Comparison of ENCODE assay signal across 1 cellular context in genomic region chr2:219404291-219404910, GRCh38.
TF ChIP-seq lines count a peak whose summit lies in the region.

No MANE protein-coding gene starts in this region.

TF ChIP-seq in GM23338, 12 proteins besides CTCF, POLR2A, EP300 and RAD21 (continued from another document):
- TF ChIP-seq EZH2phosphoT487 (IDR thresholded peaks at IDR 0.05; ENCODE audit: unreplicated experiment), result no peak
- TF ChIP-seq ZNF331 (CRISPR knock-in tag; IDR thresholded peaks at IDR 0.05; ENCODE audit: low read depth), result no peak
- no peak for TF ChIP-seq ZNF114 (CRISPR knock-in tag; IDR thresholded peaks at IDR 0.05)
- no peak for TF ChIP-seq STAT1 (IDR thresholded peaks at IDR 0.05; ENCODE audit: unreplicated experiment)
- TF ChIP-seq, protein P1, sequence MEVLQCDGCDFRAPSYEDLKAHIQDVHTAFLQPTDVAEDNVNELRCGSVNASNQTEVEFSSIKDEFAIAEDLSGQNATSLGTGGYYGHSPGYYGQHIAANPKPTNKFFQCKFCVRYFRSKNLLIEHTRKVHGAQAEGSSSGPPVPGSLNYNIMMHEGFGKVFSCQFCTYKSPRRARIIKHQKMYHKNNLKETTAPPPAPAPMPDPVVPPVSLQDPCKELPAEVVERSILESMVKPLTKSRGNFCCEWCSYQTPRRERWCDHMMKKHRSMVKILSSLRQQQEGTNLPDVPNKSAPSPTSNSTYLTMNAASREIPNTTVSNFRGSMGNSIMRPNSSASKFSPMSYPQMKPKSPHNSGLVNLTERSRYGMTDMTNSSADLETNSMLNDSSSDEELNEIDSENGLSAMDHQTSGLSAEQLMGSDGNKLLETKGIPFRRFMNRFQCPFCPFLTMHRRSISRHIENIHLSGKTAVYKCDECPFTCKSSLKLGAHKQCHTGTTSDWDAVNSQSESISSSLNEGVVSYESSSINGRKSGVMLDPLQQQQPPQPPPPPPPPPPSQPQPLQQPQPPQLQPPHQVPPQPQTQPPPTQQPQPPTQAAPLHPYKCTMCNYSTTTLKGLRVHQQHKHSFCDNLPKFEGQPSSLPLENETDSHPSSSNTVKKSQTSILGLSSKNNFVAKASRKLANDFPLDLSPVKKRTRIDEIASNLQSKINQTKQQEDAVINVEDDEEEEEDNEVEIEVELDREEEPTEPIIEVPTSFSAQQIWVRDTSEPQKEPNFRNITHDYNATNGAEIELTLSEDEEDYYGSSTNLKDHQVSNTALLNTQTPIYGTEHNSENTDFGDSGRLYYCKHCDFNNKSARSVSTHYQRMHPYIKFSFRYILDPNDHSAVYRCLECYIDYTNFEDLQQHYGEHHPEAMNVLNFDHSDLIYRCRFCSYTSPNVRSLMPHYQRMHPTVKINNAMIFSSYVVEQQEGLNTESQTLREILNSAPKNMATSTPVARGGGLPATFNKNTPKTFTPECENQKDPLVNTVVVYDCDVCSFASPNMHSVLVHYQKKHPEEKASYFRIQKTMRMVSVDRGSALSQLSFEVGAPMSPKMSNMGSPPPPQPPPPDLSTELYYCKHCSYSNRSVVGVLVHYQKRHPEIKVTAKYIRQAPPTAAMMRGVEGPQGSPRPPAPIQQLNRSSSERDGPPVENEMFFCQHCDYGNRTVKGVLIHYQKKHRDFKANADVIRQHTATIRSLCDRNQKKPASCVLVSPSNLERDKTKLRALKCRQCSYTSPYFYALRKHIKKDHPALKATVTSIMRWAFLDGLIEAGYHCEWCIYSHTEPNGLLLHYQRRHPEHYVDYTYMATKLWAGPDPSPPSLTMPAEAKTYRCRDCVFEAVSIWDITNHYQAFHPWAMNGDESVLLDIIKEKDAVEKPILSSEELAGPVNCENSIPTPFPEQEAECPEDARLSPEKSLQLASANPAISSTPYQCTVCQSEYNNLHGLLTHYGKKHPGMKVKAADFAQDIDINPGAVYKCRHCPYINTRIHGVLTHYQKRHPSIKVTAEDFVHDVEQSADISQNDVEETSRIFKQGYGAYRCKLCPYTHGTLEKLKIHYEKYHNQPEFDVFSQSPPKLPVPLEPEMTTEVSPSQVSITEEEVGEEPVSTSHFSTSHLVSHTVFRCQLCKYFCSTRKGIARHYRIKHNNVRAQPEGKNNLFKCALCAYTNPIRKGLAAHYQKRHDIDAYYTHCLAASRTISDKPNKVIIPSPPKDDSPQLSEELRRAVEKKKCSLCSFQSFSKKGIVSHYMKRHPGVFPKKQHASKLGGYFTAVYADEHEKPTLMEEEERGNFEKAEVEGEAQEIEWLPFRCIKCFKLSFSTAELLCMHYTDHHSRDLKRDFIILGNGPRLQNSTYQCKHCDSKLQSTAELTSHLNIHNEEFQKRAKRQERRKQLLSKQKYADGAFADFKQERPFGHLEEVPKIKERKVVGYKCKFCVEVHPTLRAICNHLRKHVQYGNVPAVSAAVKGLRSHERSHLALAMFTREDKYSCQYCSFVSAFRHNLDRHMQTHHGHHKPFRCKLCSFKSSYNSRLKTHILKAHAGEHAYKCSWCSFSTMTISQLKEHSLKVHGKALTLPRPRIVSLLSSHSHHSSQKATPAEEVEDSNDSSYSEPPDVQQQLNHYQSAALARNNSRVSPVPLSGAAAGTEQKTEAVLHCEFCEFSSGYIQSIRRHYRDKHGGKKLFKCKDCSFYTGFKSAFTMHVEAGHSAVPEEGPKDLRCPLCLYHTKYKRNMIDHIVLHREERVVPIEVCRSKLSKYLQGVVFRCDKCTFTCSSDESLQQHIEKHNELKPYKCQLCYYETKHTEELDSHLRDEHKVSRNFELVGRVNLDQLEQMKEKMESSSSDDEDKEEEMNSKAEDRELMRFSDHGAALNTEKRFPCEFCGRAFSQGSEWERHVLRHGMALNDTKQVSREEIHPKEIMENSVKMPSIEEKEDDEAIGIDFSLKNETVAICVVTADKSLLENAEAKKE (CRISPR knock-in tag; IDR thresholded peaks at IDR 0.05), result no peak
- TF ChIP-seq CREB1 (CRISPR knock-in tag; IDR thresholded peaks at IDR 0.05; ENCODE audit: low read depth), result no peak
- no peak for TF ChIP-seq POLR2AphosphoS5 (IDR thresholded peaks at IDR 0.05; ENCODE audit: low read depth)
- no peak for TF ChIP-seq REST (IDR thresholded peaks at IDR 0.05; ENCODE audit: unreplicated experiment)
- TF ChIP-seq EZH2 (IDR thresholded peaks at IDR 0.05; ENCODE audit: low read depth, unreplicated experiment), result no peak
- TF ChIP-seq JUNB (IDR thresholded peaks at IDR 0.05; ENCODE audit: unreplicated experiment), result no peak
TF ChIP-seq in GM23338: peak in this region for 0.
